Comparison of ENCODE assay signal across 19 cellular contexts in the genomic region with DNA sequence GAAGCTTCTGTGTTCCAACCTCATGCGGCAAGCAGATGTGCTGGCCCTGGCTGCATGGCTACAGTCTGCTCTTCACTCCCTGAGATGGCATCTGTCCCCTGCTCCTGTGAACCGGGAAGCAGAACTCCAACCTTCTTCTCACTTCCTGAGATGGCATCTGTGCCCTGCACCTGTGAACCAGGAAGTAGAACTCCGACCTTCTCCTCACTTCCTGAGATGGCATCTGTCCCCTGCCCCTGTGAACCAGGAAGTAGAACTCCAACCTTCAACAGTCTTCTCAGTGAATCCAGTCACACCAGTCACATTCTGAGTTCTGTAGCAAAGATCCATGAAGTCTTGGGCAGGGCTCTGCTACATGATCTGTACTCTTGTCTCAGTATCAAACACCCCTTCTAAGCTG.
A peak's percentile ranks its signal among the peaks of the same experiment; 100 is the strongest.
DNase-seq lines count a peak whose midpoint lies in the region; ATAC-seq, FAIRE-seq and TF ChIP-seq lines count a peak whose summit lies in the region.
"Had no signal": no experiment of that assay in that cellular context is flagged by ENCODE, and none has a peak within 500 bp of the region (broad histone marks: within the 10 kb centered on the region; RNA-seq: fewer than 3 reads in every experiment).

No MANE protein-coding gene starts in this region.

- DNase-seq in HepG2 (ENCODE audit: low spot score) (no peak), right lobe of liver (no peak), MV-4-11 (lab: John Stamatoyannopoulos, UW) (peak; percentile 33), PC-9 (no peak), testis (peak; percentile 16), cerebellar nuclear complex (lab: John Stamatoyannopoulos, UW) (no peak), vagina (ENCODE audit: extremely low spot score in 2 of 2) (no peak)
- DNase-seq: CD8-positive, alpha-beta memory T cell; EL; NCI-H1436; NCI-H2029 treated with DMSO at 0.1 percent for 48 hours; NCI-H510A; OCI-M1; T-helper 17 cell had no signal

- no peak for TF ChIP-seq POLR2A in HepG2 (IDR thresholded peaks at IDR 0.05; ENCODE audit: insufficient read depth in 1 of 2, low read depth in 2 of 2, low read length in 2 of 2)
- no peak for TF ChIP-seq POLR2A in right lobe of liver (IDR thresholded peaks at IDR 0.05)
- TF ChIP-seq POLR2A in testis (IDR thresholded peaks at IDR 0.05) = no peak
- no peak for TF ChIP-seq POLR2A in vagina (IDR thresholded peaks at IDR 0.05)

- no peaks in the 10 kb centered on the region for H3K36me3 ChIP-seq in HepG2 (replicated peaks in 1 of 2; ENCODE audit: control insufficient read depth in 1 of 2, insufficient read depth in 2 of 2, low read length in 2 of 2)
- H3K36me3 ChIP-seq in right lobe of liver = no peaks in the 10 kb centered on the region
- no peaks in the 10 kb centered on the region for H3K36me3 ChIP-seq in PC-9 (ENCODE audit: low read depth)
- no peaks in the 10 kb centered on the region for H3K36me3 ChIP-seq in testis (ENCODE audit: low read depth, missing control alignments)
- H3K36me3 ChIP-seq in vagina = no peaks in the 10 kb centered on the region
- H3K36me3 ChIP-seq: BLaER1, HAP-1 had no signal

- TF ChIP-seq CTCF in HepG2 (CRISPR knock-in tag; IDR thresholded peaks at IDR 0.05) (no peak), right lobe of liver (IDR thresholded peaks at IDR 0.05) (no peak), PC-9 (conservative IDR thresholded peaks at IDR 0.05) (no peak), testis (IDR thresholded peaks at IDR 0.05) (no peak), vagina (IDR thresholded peaks at IDR 0.05) (no peak)

- TF ChIP-seq RAD21 in HepG2 (CRISPR knock-in tag; IDR thresholded peaks at IDR 0.05) = no peak

- FAIRE-seq in HepG2 (lab: Jason Lieb, UNC) = no peak
- FAIRE-seq: A204.1 had no signal

- in situ Hi-C loops in HepG2 (cut with HindIII; ENCODE audit: extremely low pct_ligation_motif_present, low pct_unique_long_range_greater_than_20kb) = no loop called here

- intact Hi-C loops in HepG2 (cut with micrococcal nuclease; ENCODE audit: unreplicated experiment) = no loop called here
- intact Hi-C loops in right lobe of liver (cut with DNase I) = no loop called here
- intact Hi-C loops in PC-9 (cut with micrococcal nuclease; ENCODE audit: unreplicated experiment) = no loop called here
- intact Hi-C loops in testis (cut with DNase I; ENCODE audit: low total_unique reads) = no loop called here
- intact Hi-C loops in vagina (cut with DNase I) = no loop called here

- H3K27ac ChIP-seq in HepG2 (ENCODE audit: extremely low read length, insufficient read depth, low read length) (no peak overlapping the region), right lobe of liver (no peak overlapping the region), PC-9 (no peak overlapping the region), testis (no peak overlapping the region), vagina (no peak overlapping the region)
- H3K27ac ChIP-seq: BLaER1, RWPE1 had no signal

- 36% methylated on average over 3 of the region's 3 CpGs for WGBS in HepG2 (ENCODE audit: low lambda C conversion rate)
- WGBS in right lobe of liver (ENCODE audit: insufficient coverage, low coverage, low lambda C conversion rate, missing lambda C conversion rate) = 52% methylated on average over 3 of the region's 3 CpGs
- WGBS in testis, 2 donors = 91% methylated on average over 3 of the region's 3 CpGs

- CTCF ChIA-PET in HepG2 (lab: Yijun Ruan, JAX; ENCODE audit: low intra/inter-chr PET ratio, low total read pairs) = no interaction called here
- CTCF ChIA-PET in PC-9 (lab: Charles Lee) = no interaction called here

- H3F3A ChIP-seq in PC-9 (ENCODE audit: insufficient read depth, low read depth) = no peaks in the 10 kb centered on the region

- H3K9me2 ChIP-seq in PC-9 (ENCODE audit: insufficient read depth) = no peaks in the 10 kb centered on the region

- no peak overlapping the region for H2AFZ ChIP-seq in HepG2 (ENCODE audit: low read length)
- 0 out of 2 replicates have a peak overlapping the region, but pooled peaks have one; percentile 49 for H2AFZ ChIP-seq in PC-9

- H3K27me3 ChIP-seq in HepG2 (ENCODE audit: control insufficient read depth in 1 of 2, insufficient read depth in 2 of 2, low read length in 2 of 2) (no peaks in the 10 kb centered on the region), right lobe of liver (no peaks in the 10 kb centered on the region), PC-9 (ENCODE audit: insufficient read depth, low read depth) (no peaks in the 10 kb centered on the region), testis (no peaks in the 10 kb centered on the region), vagina (no peaks in the 10 kb centered on the region)
- H3K27me3 ChIP-seq: BLaER1 had no signal

- ATAC-seq in HepG2 (no peak), right lobe of liver (no peak), HG03520 (IDR thresholded peaks at IDR 0.05; ENCODE audit: unreplicated experiment) (no peak)
- ATAC-seq: T-helper 17 cell had no signal

- no peak for TF ChIP-seq EP300 in HepG2 (IDR thresholded peaks at IDR 0.05; ENCODE audit: low read depth in 2 of 2, low read length in 2 of 2)
- TF ChIP-seq EP300 in HepG2 (CRISPR knock-in tag; IDR thresholded peaks at IDR 0.05; ENCODE audit: borderline replicate concordance) = no peak

- H4K20me1 ChIP-seq in HepG2 (ENCODE audit: insufficient read depth, low read length) = no peaks in the 10 kb centered on the region
- H4K20me1 ChIP-seq in PC-9 (ENCODE audit: insufficient read depth) = no peaks in the 10 kb centered on the region
- H4K20me1 ChIP-seq: BLaER1 had no signal

- BruUV-seq in HepG2 (replicated peaks; lab: Mats Ljungman, UMichigan) (no TSS peak), PC-9 (replicated peaks; lab: Mats Ljungman, UMichigan) (no TSS peak)

- H3K4me1 ChIP-seq in HepG2 (ENCODE audit: insufficient read depth, low read length) (no peaks in the 10 kb centered on the region), right lobe of liver (no peaks in the 10 kb centered on the region), PC-9 (replicated peaks; ENCODE audit: insufficient read depth) (no peaks in the 10 kb centered on the region), testis (peaks cover 20% of the 10 kb centered on the region), vagina (no peaks in the 10 kb centered on the region)
- H3K4me1 ChIP-seq: BLaER1, HAP-1 had no signal

- H3K79me2 ChIP-seq in HepG2 (ENCODE audit: insufficient read depth, low read length) = no peaks in the 10 kb centered on the region
- no peaks in the 10 kb centered on the region for H3K79me2 ChIP-seq in PC-9 (ENCODE audit: low read depth)

- H3K4me2 ChIP-seq in HepG2 (ENCODE audit: low read depth, low read length) (no peak overlapping the region), PC-9 (no peak overlapping the region)
- H3K4me2 ChIP-seq: BLaER1 had no signal

- peaks cover 96% of the 10 kb centered on the region for H3K9me3 ChIP-seq in HepG2 (ENCODE audit: low read length)
- H3K9me3 ChIP-seq in right lobe of liver = no peaks in the 10 kb centered on the region
- peaks cover 3% of the 10 kb centered on the region; the same call in 1 of the 2 replicates for H3K9me3 ChIP-seq in PC-9 (ENCODE audit: insufficient read depth, low read depth)
- no peaks in the 10 kb centered on the region for H3K9me3 ChIP-seq in testis
- H3K9me3 ChIP-seq in vagina = no peaks in the 10 kb centered on the region
- H3K9me3 ChIP-seq: HAP-1 had no signal

- H3K9ac ChIP-seq in HepG2 (ENCODE audit: insufficient read depth, low read depth, low read length) = no peak overlapping the region
- H3K9ac ChIP-seq: BLaER1 had no signal

- H3K4me3 ChIP-seq in HepG2 (replicated peaks in 1 of 3; ENCODE audit: insufficient read depth in 1 of 3, low read depth in 2 of 3, low read length in 3 of 3) (no peak overlapping the region), right lobe of liver (no peak overlapping the region), PC-9 (no peak overlapping the region), testis (no peak overlapping the region), vagina (no peak overlapping the region)
- H3K4me3 ChIP-seq: BLaER1, HAP-1 had no signal

- POLR2A ChIA-PET in HepG2 (lab: Yijun Ruan, JAX) = no interaction called here
- POLR2A ChIA-PET in PC-9 (lab: Charles Lee; ENCODE audit: unreplicated experiment) = no interaction called here

TF ChIP-seq in HepG2, 621 proteins besides CTCF, POLR2A, EP300 and RAD21:
- TF ChIP-seq GABPA (IDR thresholded peaks at IDR 0.05; ENCODE audit: low read depth, low read length) = peak; percentile 32; the same call in 1 of the 2 replicates
- no peak for TF ChIP-seq GABPA (CRISPR knock-in tag; IDR thresholded peaks at IDR 0.05; ENCODE audit: low read depth)
- TF ChIP-seq JUND (CRISPR knock-in tag; IDR thresholded peaks at IDR 0.05) = no peak

Comparison
In these comparisons a context has a peak if more than half of its experiments do, and no peak if none do; other contexts are left out.
1. DNase-seq: peak in MV-4-11 (single experiment) and testis (single experiment); none in HepG2 (single experiment), right lobe of liver (0 of 3), PC-9 (0 of 2), cerebellar nuclear complex (0 of 2) and vagina (0 of 2).